In the genomic region with DNA sequence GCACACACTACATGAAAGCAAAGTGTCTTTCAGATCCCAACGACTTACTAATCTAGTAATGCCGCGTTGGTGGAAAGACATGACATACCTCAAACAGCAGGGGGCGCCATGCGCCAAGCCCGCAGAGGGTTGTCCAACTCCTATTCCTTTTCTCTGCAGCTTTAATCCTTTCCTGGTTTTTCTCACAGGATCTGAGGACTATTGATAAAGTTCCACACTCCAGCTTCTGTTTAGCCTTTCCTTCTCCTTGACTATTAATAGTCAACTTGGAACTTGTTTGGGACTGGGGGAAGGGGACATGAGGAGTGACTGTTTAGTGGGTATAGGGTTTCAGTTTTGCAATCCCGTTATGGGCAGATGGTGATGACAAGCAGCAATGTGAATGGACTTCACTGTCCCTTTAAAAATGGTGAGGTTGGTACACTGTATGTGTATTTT, we compare ENCODE assay signal across 8 cellular contexts.
DNase-seq lines count a peak whose midpoint lies in the region; ATAC-seq and TF ChIP-seq lines count a peak whose summit lies in the region.

No MANE protein-coding gene starts in this region.

- POLR2A ChIA-PET in Panc1 (lab: Charles Lee): no interaction called here

- CTCF ChIA-PET in Panc1 (lab: Charles Lee): interaction anchor here (1.9 kb wide), 1 partner anchor 276 kb away, joined by 16 read pairs; no protein-coding TSS in a partner anchor

- H3K27ac ChIP-seq in KMS-11: no peak overlapping the region
- no peak overlapping the region for H3K27ac ChIP-seq in Panc1 (ENCODE audit: low read length)
- no peak overlapping the region for H3K27ac ChIP-seq in neutrophil

- in situ Hi-C loops in Panc1 (cut with HindIII; ENCODE audit: low pct_unique_long_range_greater_than_20kb, low sequenced_read_pairs): no loop called here

- H2AFZ ChIP-seq in KMS-11 (ENCODE audit: low read depth): no peak overlapping the region

- peak; percentile 72 for ATAC-seq in GM19452 (IDR thresholded peaks at IDR 0.05; ENCODE audit: unreplicated experiment)
- ATAC-seq in Panc1: peak; percentile 80

- H3K4me3 ChIP-seq in KMS-11 (IDR thresholded peaks at IDR 0.05; ENCODE audit: insufficient read depth, low read depth, low read length) (no peak overlapping the region), Panc1 (ENCODE audit: low read depth in 2 of 2, low read length in 2 of 2) (no peak overlapping the region), fibroblast of the aortic adventitia (ENCODE audit: low read depth, low read length) (no peak overlapping the region), neutrophil (ENCODE audit: low read depth in 1 of 2, low read length in 1 of 2) (no peak overlapping the region)

- H3K27me3 ChIP-seq in KMS-11 (ENCODE audit: insufficient read depth, low read depth): no peaks in the 10 kb centered on the region
- no peaks in the 10 kb centered on the region for H3K27me3 ChIP-seq in Panc1 (ENCODE audit: control insufficient read depth, insufficient read depth, low read length)
- no peaks in the 10 kb centered on the region for H3K27me3 ChIP-seq in neutrophil

- TF ChIP-seq CTCF in KMS-11 (conservative IDR thresholded peaks at IDR 0.05; ENCODE audit: low read depth, low read length) (peak; percentile 100), Panc1 (IDR thresholded peaks at IDR 0.05) (peak; percentile 96), fibroblast of the aortic adventitia (IDR thresholded peaks at IDR 0.05; ENCODE audit: insufficient read depth, low read length) (peak; percentile 94), neutrophil (IDR thresholded peaks at IDR 0.05) (peak; percentile 57)

- H3K9ac ChIP-seq in KMS-11: no peak overlapping the region

- H3K4me1 ChIP-seq in KMS-11 (ENCODE audit: low read depth, poor library complexity, severe bottlenecking): peaks cover 6% of the 10 kb centered on the region
- no peaks in the 10 kb centered on the region for H3K4me1 ChIP-seq in Panc1 (ENCODE audit: control insufficient read depth, insufficient read depth, low read length)
- H3K4me1 ChIP-seq in neutrophil (ENCODE audit: control insufficient read depth in 1 of 2, insufficient read depth in 1 of 2, low read depth in 1 of 2, low read length in 1 of 2): no peaks in the 10 kb centered on the region

- H3K9me3 ChIP-seq in Panc1 (ENCODE audit: control insufficient read depth, insufficient read depth, low read depth, low read length) (no peaks in the 10 kb centered on the region), neutrophil (no peaks in the 10 kb centered on the region)

- DNase-seq in C1 segment of cervical spinal cord (lab: John Stamatoyannopoulos, UW) (peak in 12 of 14 donors; percentile 43 to 90 (median 70)), Panc1 (ENCODE audit: low read depth, low spot score) (peak; percentile 78), activated T-helper 1 cell treated with Interleukin-2 at 50 U/mL for 16 hours (ENCODE audit: low read depth) (peak; percentile 60), fibroblast of the aortic adventitia (ENCODE audit: low read depth) (peak; percentile 86), superior temporal gyrus (ENCODE audit: extremely low spot score) (peak; percentile 98)

- no TSS peak for BruUV-seq in Panc1 (replicated peaks; lab: Mats Ljungman, UMichigan)

- H3K79me2 ChIP-seq in KMS-11 (ENCODE audit: insufficient read depth, low read depth): no peaks in the 10 kb centered on the region

- H3K4me2 ChIP-seq in KMS-11: no peak overlapping the region

- H3K36me3 ChIP-seq in KMS-11 (ENCODE audit: insufficient read depth) (no peaks in the 10 kb centered on the region), Panc1 (ENCODE audit: control insufficient read depth, insufficient read depth, low read length) (no peaks in the 10 kb centered on the region), neutrophil (no peaks in the 10 kb centered on the region)

- no peaks in the 10 kb centered on the region for H4K20me1 ChIP-seq in KMS-11 (ENCODE audit: insufficient read depth)

- intact Hi-C loops in Panc1 (cut with micrococcal nuclease; ENCODE audit: unreplicated experiment): loop anchor here (1.0 to 10.0 kb wide), 3 partner anchors 145 to 697 kb away; a partner anchor contains a TSS
